Comparison of ENCODE assay signal across 1 cellular context in genomic region chr2:201257941-201258665, GRCh38.
TF ChIP-seq lines count a peak whose summit lies in the region.

No MANE protein-coding gene starts in this region.

TF ChIP-seq in HepG2, 621 proteins besides CTCF, POLR2A, EP300 and RAD21 (continued from another document and continues in another):
- TF ChIP-seq SNAPC4 (CRISPR knock-in tag; IDR thresholded peaks at IDR 0.05): no peak
- TF ChIP-seq ZNF773 (CRISPR knock-in tag; IDR thresholded peaks at IDR 0.05; ENCODE audit: borderline replicate concordance): no peak
- no peak for TF ChIP-seq ATAD3A (CRISPR knock-in tag; IDR thresholded peaks at IDR 0.05)
- no peak for TF ChIP-seq SMARCC2 (IDR thresholded peaks at IDR 0.05)
- TF ChIP-seq KMT2A (CRISPR knock-in tag; IDR thresholded peaks at IDR 0.05): peak; percentile 23; the same call in 1 of the 2 replicates
- TF ChIP-seq HMGXB4 (CRISPR knock-in tag; IDR thresholded peaks at IDR 0.05; ENCODE audit: borderline replicate concordance in 1 of 2, low read depth in 1 of 2): peak; percentile 51 to 70; a peak in 3 of 4 replicates
- TF ChIP-seq ZNF724P (CRISPR knock-in tag; IDR thresholded peaks at IDR 0.05; ENCODE audit: borderline replicate concordance): no peak
- no peak for TF ChIP-seq ZNF616 (CRISPR knock-in tag; IDR thresholded peaks at IDR 0.05; ENCODE audit: low read depth)
- no peak for TF ChIP-seq SRSF4 (IDR thresholded peaks at IDR 0.05; ENCODE audit: low read depth, low read length, poor library complexity, severe bottlenecking)
- TF ChIP-seq SKIL (CRISPR knock-in tag; IDR thresholded peaks at IDR 0.05; ENCODE audit: borderline replicate concordance): no peak
- no peak for TF ChIP-seq ZNF775 (CRISPR knock-in tag; IDR thresholded peaks at IDR 0.05; ENCODE audit: borderline replicate concordance)
- TF ChIP-seq RFX5 (IDR thresholded peaks at IDR 0.05; ENCODE audit: low read depth, low read length): 0 out of 2 replicates have a peak, but pooled peaks have one; percentile 24
- TF ChIP-seq ZNF510 (CRISPR knock-in tag; IDR thresholded peaks at IDR 0.05; ENCODE audit: low read depth): no peak
- no peak; the same call in 1 of the 2 replicates for TF ChIP-seq NCOA2 (CRISPR knock-in tag; IDR thresholded peaks at IDR 0.05)
- no peak for TF ChIP-seq SNAI1 (CRISPR knock-in tag; IDR thresholded peaks at IDR 0.05; ENCODE audit: borderline replicate concordance)
- no peak for TF ChIP-seq ZNF441 (CRISPR knock-in tag; IDR thresholded peaks at IDR 0.05; ENCODE audit: borderline replicate concordance)
- TF ChIP-seq ETV5 (CRISPR knock-in tag; IDR thresholded peaks at IDR 0.05; ENCODE audit: borderline replicate concordance): no peak
- TF ChIP-seq MIXL1 (CRISPR knock-in tag; IDR thresholded peaks at IDR 0.05): no peak
- peak; percentile 53 for TF ChIP-seq ATF3 (CRISPR knock-in tag; IDR thresholded peaks at IDR 0.05)
- TF ChIP-seq KLF6 (CRISPR knock-in tag; IDR thresholded peaks at IDR 0.05): 0 out of 2 replicates have a peak, but pooled peaks have one; percentile 12
- no peak for TF ChIP-seq ZNF776 (CRISPR knock-in tag; IDR thresholded peaks at IDR 0.05)
- TF ChIP-seq XRCC5 (optimal IDR thresholded peaks at IDR 0.05; ENCODE audit: low read length): no peak
- no peak for TF ChIP-seq MED13 (CRISPR knock-in tag; IDR thresholded peaks at IDR 0.05)
- 0 out of 2 replicates have a peak, but pooled peaks have one; percentile 13 for TF ChIP-seq TMF1 (CRISPR knock-in tag; IDR thresholded peaks at IDR 0.05; ENCODE audit: low read depth)
- TF ChIP-seq PREB (CRISPR knock-in tag; IDR thresholded peaks at IDR 0.05): no peak
- TF ChIP-seq ZNF576 (CRISPR knock-in tag; IDR thresholded peaks at IDR 0.05): no peak
- no peak for TF ChIP-seq ZBTB14 (CRISPR knock-in tag; IDR thresholded peaks at IDR 0.05)
- no peak for TF ChIP-seq TOE1 (CRISPR knock-in tag; IDR thresholded peaks at IDR 0.05)
- 0 out of 2 replicates have a peak, but pooled peaks have one; percentile 70 for TF ChIP-seq KLF11 (CRISPR knock-in tag; IDR thresholded peaks at IDR 0.05)
- TF ChIP-seq BCLAF1 (IDR thresholded peaks at IDR 0.05): no peak
- TF ChIP-seq IKZF4 (CRISPR knock-in tag; IDR thresholded peaks at IDR 0.05; ENCODE audit: borderline replicate concordance, low read depth, not compliant biosample characterization): no peak
- no peak for TF ChIP-seq ADNP (CRISPR knock-in tag; IDR thresholded peaks at IDR 0.05)
- peak; percentile 72; the same call in 1 of the 2 replicates for TF ChIP-seq ZNF317 (CRISPR knock-in tag; IDR thresholded peaks at IDR 0.05)
- TF ChIP-seq SRY (CRISPR knock-in tag; IDR thresholded peaks at IDR 0.05): no peak
- 0 out of 2 replicates have a peak, but pooled peaks have one; percentile 29 for TF ChIP-seq HNF1A (IDR thresholded peaks at IDR 0.05; ENCODE audit: low read depth)
- no peak for TF ChIP-seq HNF1A (CRISPR knock-in tag; IDR thresholded peaks at IDR 0.05; ENCODE audit: borderline replicate concordance)
- TF ChIP-seq SYNCRIP (IDR thresholded peaks at IDR 0.05; ENCODE audit: insufficient read depth, low read depth, low read length): no peak
- no peak for TF ChIP-seq XBP1 (CRISPR knock-in tag; IDR thresholded peaks at IDR 0.05)
- no peak for TF ChIP-seq MZF1 (CRISPR knock-in tag; IDR thresholded peaks at IDR 0.05; ENCODE audit: borderline replicate concordance)
- TF ChIP-seq ZSCAN12 (CRISPR knock-in tag; IDR thresholded peaks at IDR 0.05): no peak
